In genomic region chr1:164746677-164747076, GRCh38 we compare ENCODE assay signal across 19 cellular contexts.
"Had no signal": no experiment of that assay in that cellular context is flagged by ENCODE, and none has a peak within 500 bp of the region (broad histone marks: within the 10 kb centered on the region; RNA-seq: fewer than 3 reads in every experiment).

No MANE protein-coding gene starts in this region.

- DNase-seq: activated CD4-positive, CD25-positive, alpha-beta regulatory T cell treated with anti-CD3 and anti-CD28 coated beads, Interleukin-2, amount 50 U/mL, for 72 hours; activated naive CD4-positive, alpha-beta T cell treated with anti-CD3 and anti-CD28 coated beads for 36 hours; activated naive CD8-positive, alpha-beta T cell treated with anti-CD3 and anti-CD28 coated beads, Interleukin-2, amount 50 U/mL, for 24 hours; glutamatergic neuron; immature natural killer cell; mammary epithelial cell; mucosa of descending colon; naive thymus-derived CD4-positive, alpha-beta T cell; posterior cingulate gyrus; right cardiac atrium; T-helper 1 cell; T1000 had no signal

- H3K36me3 Mint-ChIP-seq: immature natural killer cell; naive thymus-derived CD4-positive, alpha-beta T cell had no signal

- H3K27me3 ChIP-seq: cardiac muscle cell had no signal

- H3K4me1 Mint-ChIP-seq: activated naive CD8-positive, alpha-beta T cell treated with anti-CD3 and anti-CD28 coated beads, Interleukin-2, amount 50 U/mL, for 24 hours; activated T-helper 17 cell treated with anti-CD3 and anti-CD28 coated beads, Interleukin-2, amount 50 U/mL, for 72 hours; immature natural killer cell; naive thymus-derived CD4-positive, alpha-beta T cell had no signal

- H3K4me3 ChIP-seq: cardiac muscle cell, mucosa of descending colon, thoracic aorta had no signal

- H3K4me3 Mint-ChIP-seq: activated naive CD4-positive, alpha-beta T cell treated with anti-CD3 and anti-CD28 coated beads for 36 hours; activated naive CD8-positive, alpha-beta T cell treated with anti-CD3 and anti-CD28 coated beads, Interleukin-2, amount 50 U/mL, for 24 hours; activated T-helper 17 cell treated with anti-CD3 and anti-CD28 coated beads, Interleukin-2, amount 50 U/mL, for 72 hours; immature natural killer cell; naive thymus-derived CD4-positive, alpha-beta T cell; stimulated activated naive CD8-positive, alpha-beta T cell treated with anti-CD3 and anti-CD28 coated beads, Interleukin-15, Interleukin-2, amounts not matched to agents 100 ng/mL and 50 ng/mL, for 24 hours had no signal

- H3K9me3 Mint-ChIP-seq: activated naive CD4-positive, alpha-beta T cell treated with anti-CD3 and anti-CD28 coated beads for 36 hours; activated naive CD8-positive, alpha-beta T cell treated with anti-CD3 and anti-CD28 coated beads, Interleukin-2, amount 50 U/mL, for 24 hours; activated T-helper 17 cell treated with anti-CD3 and anti-CD28 coated beads, Interleukin-2, amount 50 U/mL, for 72 hours; immature natural killer cell; naive thymus-derived CD4-positive, alpha-beta T cell; stimulated activated naive CD8-positive, alpha-beta T cell treated with anti-CD3 and anti-CD28 coated beads, Interleukin-15, Interleukin-2, amounts not matched to agents 100 ng/mL and 50 ng/mL, for 24 hours had no signal

- H3K27ac Mint-ChIP-seq: activated naive CD4-positive, alpha-beta T cell treated with anti-CD3 and anti-CD28 coated beads for 36 hours; activated naive CD8-positive, alpha-beta T cell treated with anti-CD3 and anti-CD28 coated beads, Interleukin-2, amount 50 U/mL, for 24 hours; activated T-helper 17 cell treated with anti-CD3 and anti-CD28 coated beads, Interleukin-2, amount 50 U/mL, for 72 hours; immature natural killer cell; naive thymus-derived CD4-positive, alpha-beta T cell; stimulated activated naive CD8-positive, alpha-beta T cell treated with anti-CD3 and anti-CD28 coated beads, Interleukin-15, Interleukin-2, amounts not matched to agents 100 ng/mL and 50 ng/mL, for 24 hours had no signal

- H3K9me3 ChIP-seq: mucosa of descending colon, thoracic aorta had no signal

- ATAC-seq: activated naive CD8-positive, alpha-beta T cell treated with anti-CD3 and anti-CD28 coated beads, Interleukin-2, amount 50 U/mL, for 24 hours; activated T-helper 17 cell treated with anti-CD3 and anti-CD28 coated beads, Interleukin-2, amount 50 U/mL, for 72 hours; mucosa of descending colon; naive thymus-derived CD4-positive, alpha-beta T cell; right cardiac atrium; SK-N-SH treated with all-trans-retinoic acid at 6 μM for 48 hours had no signal

- FAIRE-seq: astrocyte, colon had no signal

- H3K27me3 Mint-ChIP-seq: activated naive CD8-positive, alpha-beta T cell treated with anti-CD3 and anti-CD28 coated beads, Interleukin-2, amount 50 U/mL, for 24 hours; activated T-helper 17 cell treated with anti-CD3 and anti-CD28 coated beads, Interleukin-2, amount 50 U/mL, for 72 hours; stimulated activated naive CD8-positive, alpha-beta T cell treated with anti-CD3 and anti-CD28 coated beads, Interleukin-15, Interleukin-2, amounts not matched to agents 100 ng/mL and 50 ng/mL, for 24 hours had no signal

- H3K36me3 ChIP-seq: cardiac muscle cell, thoracic aorta had no signal
